ENCODE assay signal across 10 cellular contexts in the genomic region with DNA sequence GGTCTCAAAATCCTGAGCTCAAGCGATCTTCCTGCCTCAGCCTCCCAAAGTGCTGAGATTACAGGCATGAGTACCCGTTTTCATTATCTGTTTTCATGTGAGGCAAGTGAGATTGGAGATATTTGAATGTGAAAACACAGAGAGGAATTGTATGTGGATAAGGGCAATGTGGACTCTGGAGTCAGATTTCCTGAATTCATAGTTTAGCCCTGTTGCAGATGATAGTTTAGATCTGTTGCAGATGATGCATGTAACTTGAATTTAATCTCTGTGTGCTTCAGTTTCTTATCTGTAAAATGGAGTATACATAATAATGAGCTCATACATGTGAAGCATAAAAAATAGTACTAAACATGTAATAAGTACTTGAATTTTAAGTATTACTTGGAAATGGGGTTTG. TPM values are rescaled to one million over a fixed set of nuclear protein-coding genes. Genes with fewer than 3 reads are reported as not detected.
"Had no signal": no experiment of that assay in that cellular context is flagged by ENCODE, and none has a peak within 500 bp of the region (broad histone marks: within the 10 kb centered on the region; RNA-seq: fewer than 3 reads in every experiment).

No MANE protein-coding gene starts in this region.

- H3K27me3 ChIP-seq: right atrium auricular region had no signal

- ATAC-seq: stimulated activated naive B cell treated with anti-CD40 and anti-IgM and Interleukin-4, amounts not matched to agents 10 μg/mL and 1 μg/mL and 100 μg/mL, for 72 hours; T-helper 17 cell had no signal

- H3K27ac ChIP-seq: right atrium auricular region had no signal

- H3K36me3 ChIP-seq: right atrium auricular region had no signal

- H3K4me3 ChIP-seq: right atrium auricular region, spleen had no signal

- DNase-seq: activated naive CD4-positive, alpha-beta T cell treated with anti-CD3 and anti-CD28 coated beads, Interleukin-2, amount 10 ng/mL, durations not matched to agents 7 days and 5 days; dermis blood vessel endothelial cell; spleen; stimulated activated CD4-positive, alpha-beta T cell treated with anti-CD3 and anti-CD28 coated beads, Interleukin-1b, Interleukin-23, amount 100 ng/mL, for 48 hours; stimulated activated naive B cell treated with anti-CD40 and anti-IgM and Interleukin-4, amounts not matched to agents 10 μg/mL and 1 μg/mL and 100 μg/mL, for 72 hours; T-helper 17 cell had no signal

- H3K9me3 ChIP-seq: right atrium auricular region, spleen had no signal

RNA-seq across cellular contexts. Expression of gene FABP7, which starts 13.3 kb away (rescaled TPM):
- total RNA-seq: activated T-helper 2 cell treated with anti-CD3 and anti-CD28 coated beads, Interferon-gamma antibody, Interleukin-2, Interleukin-4, amounts not matched to agents 10 μg/mL and 5 μg/mL and 100 μg/mL, durations not matched to agents 14 hours and 24 hours and 36 hours; dermis blood vessel endothelial cell; epithelial cell of proximal tubule; spleen; T-helper 17 cell; ureter had no signal
